ENCODE assay signal across 19 cellular contexts in genomic region chr14:34361504-34362011, GRCh38.
A peak's percentile ranks its signal among the peaks of the same experiment; 100 is the strongest.
DNase-seq lines count a peak whose midpoint lies in the region; ATAC-seq and TF ChIP-seq lines count a peak whose summit lies in the region.
"Had no signal": no experiment of that assay in that cellular context is flagged by ENCODE, and none has a peak within 500 bp of the region (broad histone marks: within the 10 kb centered on the region; RNA-seq: fewer than 3 reads in every experiment).

No MANE protein-coding gene starts in this region.

- no peaks in the 10 kb centered on the region for H3K36me3 ChIP-seq in right atrium auricular region
- H3K36me3 ChIP-seq in sigmoid colon, result no peaks in the 10 kb centered on the region
- H3K36me3 ChIP-seq: MG63, transverse colon had no signal

- H3K4me3 ChIP-seq in epithelial cell of esophagus (ENCODE audit: low read length), result no peak overlapping the region
- no peak overlapping the region for H3K4me3 ChIP-seq in right atrium auricular region
- H3K4me3 ChIP-seq in sigmoid colon, result no peak overlapping the region
- H3K4me3 ChIP-seq: MG63, transverse colon had no signal

- H3K27ac ChIP-seq in right atrium auricular region (peak overlapping the region; percentile 33 to 37), sigmoid colon (peak overlapping the region; percentile 41 to 63 (median 52))

- intact Hi-C loops in sigmoid colon (cut with DNase I), result no loop called here

- peak; percentile 29 for DNase-seq in HT1080 (ENCODE audit: low read depth)
- DNase-seq in epithelial cell of esophagus (ENCODE audit: low read depth), result peak; percentile 50
- DNase-seq in right atrium auricular region (ENCODE audit: low spot score), result no peak
- DNase-seq in sigmoid colon, result no peak
- no peak for DNase-seq in NK-92 treated with Interleukin-12 subunit alpha and Interleukin-12 subunit beta, amount 100 ng/mL, for 24 hours (lab: John Stamatoyannopoulos, UW)
- no peak for DNase-seq in NOMO-1 (lab: John Stamatoyannopoulos, UW; ENCODE audit: unreplicated experiment in 2 of 2)
- DNase-seq in activated CD4-positive, alpha-beta T cell treated with anti-CD3 and anti-CD28 coated beads for 1 hour, result no peak
- DNase-seq: activated CD4-positive, alpha-beta T cell treated with anti-CD3 and anti-CD28 coated beads for 48 hours; activated naive CD4-positive, alpha-beta T cell treated with anti-CD3 and anti-CD28 coated beads, Interleukin-2, amount 10 ng/mL, durations not matched to agents 7 days and 5 days; effector CD8-positive, alpha-beta T cell; head of caudate nucleus; MG63; natural killer cell; NCI-H2081 treated with DMSO at 0.1 percent for 48 hours; NCI-H69; stimulated activated CD4-positive, alpha-beta T cell treated with anti-CD3 and anti-CD28 coated beads, Interleukin-4, amount 100 ng/mL, for 1 hour; T-helper 2 cell; transverse colon had no signal

- TF ChIP-seq EP300 in sigmoid colon (IDR thresholded peaks at IDR 0.05), result no peak

- TF ChIP-seq CTCF in epithelial cell of esophagus (IDR thresholded peaks at IDR 0.05; ENCODE audit: insufficient read depth, low read depth, low read length, missing control alignments) (no peak), right atrium auricular region (IDR thresholded peaks at IDR 0.05) (no peak), sigmoid colon (IDR thresholded peaks at IDR 0.05) (no peak)

- TF ChIP-seq POLR2A in sigmoid colon (IDR thresholded peaks at IDR 0.05), result no peak

- WGBS in sigmoid colon, 2 donors, result 77 to 88% methylated on average over 2 of the region's 2 CpGs

- no peaks in the 10 kb centered on the region for H3K9me3 ChIP-seq in right atrium auricular region
- no peaks in the 10 kb centered on the region for H3K9me3 ChIP-seq in sigmoid colon
- H3K9me3 ChIP-seq: MG63, transverse colon had no signal

- H3K4me1 ChIP-seq in right atrium auricular region (peaks cover 0 to 8% of the 10 kb centered on the region in 2 donors), sigmoid colon (peaks cover 0 to 4% (median 0%) of the 10 kb centered on the region in 4 donors)

- H3K27me3 ChIP-seq in right atrium auricular region (no peaks in the 10 kb centered on the region), sigmoid colon (no peaks in the 10 kb centered on the region)
- H3K27me3 ChIP-seq: MG63, transverse colon had no signal

- ATAC-seq in HG03095 (IDR thresholded peaks at IDR 0.05; ENCODE audit: unreplicated experiment), result no peak
- ATAC-seq: natural killer cell had no signal

Comparison
In these comparisons a context has a peak if more than half of its experiments do, and no peak if none do; other contexts are left out.
1. DNase-seq: peak in HT1080 (single experiment) and epithelial cell of esophagus (single experiment); none in right atrium auricular region (single experiment), sigmoid colon (single experiment), NK-92 treated with Interleukin-12 subunit alpha and Interleukin-12 subunit beta, amount 100 ng/mL, for 24 hours (single experiment), NOMO-1 (0 of 2) and activated CD4-positive, alpha-beta T cell treated with anti-CD3 and anti-CD28 coated beads for 1 hour (single experiment).